9 cellular contexts compared by ENCODE assay signal in the genomic region with DNA sequence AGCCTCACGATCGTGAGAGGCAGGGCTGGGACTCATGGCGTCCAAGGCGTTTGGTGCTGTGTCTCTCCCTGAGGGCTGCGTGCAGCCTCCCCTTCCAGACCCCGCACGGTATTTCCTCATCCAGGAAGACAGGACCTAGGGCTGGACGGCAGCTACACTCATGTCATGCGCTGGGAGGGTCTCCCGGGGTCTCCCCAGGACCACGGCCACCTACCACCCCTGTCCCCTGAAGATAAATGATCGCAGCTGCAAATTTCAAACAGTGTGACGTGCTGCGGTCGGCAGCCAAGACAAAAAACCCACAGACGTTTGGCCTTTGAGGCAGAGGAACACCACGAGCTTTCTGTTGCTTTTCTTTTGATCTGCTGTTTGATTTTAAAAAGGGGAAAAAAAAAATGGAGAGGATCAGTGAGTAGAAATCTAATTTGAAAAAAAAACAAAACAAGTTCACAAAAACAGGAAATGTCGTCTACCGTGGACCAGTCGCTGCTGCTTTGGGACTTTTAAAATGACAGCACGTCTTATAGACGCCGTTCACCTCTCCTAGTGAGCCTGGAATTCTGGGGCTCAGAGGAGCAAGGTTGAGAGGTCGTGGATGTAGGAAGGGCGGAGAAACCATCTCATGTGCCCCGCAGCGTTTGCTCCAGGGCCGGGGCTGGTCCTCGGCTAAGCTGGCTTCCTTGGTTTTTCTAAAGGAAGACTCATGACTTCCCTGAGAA.
DNase-seq lines count a peak whose midpoint lies in the region; ATAC-seq and TF ChIP-seq lines count a peak whose summit lies in the region.
"Had no signal": no experiment of that assay in that cellular context is flagged by ENCODE, and none has a peak within 500 bp of the region (broad histone marks: within the 10 kb centered on the region; RNA-seq: fewer than 3 reads in every experiment).

No MANE protein-coding gene starts in this region.

- peaks cover 4% of the 10 kb centered on the region; the same call in 1 of the 2 replicates for H3K9me1 ChIP-seq in IMR-90 (ENCODE audit: insufficient read depth, low read length)

- WGBS in IMR-90 (ENCODE audit: extremely low coverage in 2 of 2, insufficient read length in 1 of 2), 2 experiments = 12% methylated on average over 8 of the region's 29 CpGs; no CpG with 5 or more reads in 1 of the 2 experiments

- H3K18ac ChIP-seq in IMR-90 (ENCODE audit: low read depth, low read length) = no peak overlapping the region

- no peaks in the 10 kb centered on the region for H3K9me3 ChIP-seq in BLaER1 treated with 17β-estradiol and CSF1 and Interleukin-3, amounts not matched to agents 10 nM and 100 nM (replicated peaks in 1 of 11)
- H3K9me3 ChIP-seq in IMR-90 (ENCODE audit: control insufficient read depth, insufficient read depth, low read length) (no peaks in the 10 kb centered on the region), right atrium auricular region (no peaks in the 10 kb centered on the region)
- H3K9me3 ChIP-seq: body of pancreas had no signal

- DNase-seq in IMR-90 = peak; percentile 47
- DNase-seq in activated T-helper 1 cell treated with anti-CD3 and anti-CD28 coated beads, Interleukin-2, amount 50 U/mL, for 16 hours (ENCODE audit: low read depth in 1 of 2, low spot score in 1 of 2) = peak; percentile 35 to 41
- DNase-seq in right atrium auricular region (ENCODE audit: low spot score) = no peak
- DNase-seq in stimulated activated CD4-positive, alpha-beta T cell treated with anti-CD3 and anti-CD28 coated beads, Interleukin-4, amount 100 ng/mL, for 24 hours = peak; percentile 59
- DNase-seq in NCI-H524 treated with DMSO at 0.1 percent for 48 hours (lab: John Stamatoyannopoulos, UW) = no peak

- no peaks in the 10 kb centered on the region for H3K79me1 ChIP-seq in IMR-90 (ENCODE audit: low read depth in 1 of 2, low read length in 2 of 2)

- POLR2A ChIA-PET in IMR-90 (lab: Charles Lee; ENCODE audit: unreplicated experiment) = no interaction called here

- H3K27me3 ChIP-seq in BLaER1 treated with 17β-estradiol and CSF1 and Interleukin-3, amounts not matched to agents 10 nM and 100 nM = no peaks in the 10 kb centered on the region
- peaks cover 13% of the 10 kb centered on the region for H3K27me3 ChIP-seq in IMR-90 (ENCODE audit: control insufficient read depth, insufficient read depth, low read length)
- H3K27me3 ChIP-seq in right atrium auricular region = no peaks in the 10 kb centered on the region
- H3K27me3 ChIP-seq: body of pancreas had no signal

- peak overlapping the region; percentile 78 to 92 (median 87) for H3K27ac ChIP-seq in BLaER1 treated with 17β-estradiol and CSF1 and Interleukin-3, amounts not matched to agents 10 nM and 100 nM
- no peak overlapping the region for H3K27ac ChIP-seq in IMR-90 (ENCODE audit: insufficient read depth, low read length)
- peak overlapping the region in 1 of 2 donors; percentile 40 for H3K27ac ChIP-seq in right atrium auricular region

- CTCF ChIA-PET in IMR-90 (lab: Yijun Ruan, JAX) = interaction anchor here (0.6 to 0.8 kb wide), 2 partner anchors 117 to 339 kb away, joined by 3 to 5 read pairs; no protein-coding TSS in a partner anchor

- no peak overlapping the region for H3K4ac ChIP-seq in IMR-90 (ENCODE audit: low read depth, low read length)

- peak overlapping the region; percentile 40; the same call in 1 of the 2 replicates for H3K23ac ChIP-seq in IMR-90 (ENCODE audit: low read depth, low read length)

- H4K91ac ChIP-seq in IMR-90 (ENCODE audit: insufficient read depth, low read depth, low read length) = no peak overlapping the region

- peak overlapping the region; percentile 45 to 67 (median 52) for H3K4me3 ChIP-seq in BLaER1 treated with 17β-estradiol and CSF1 and Interleukin-3, amounts not matched to agents 10 nM and 100 nM
- no peak overlapping the region for H3K4me3 ChIP-seq in IMR-90 (ENCODE audit: insufficient read depth, low read depth, low read length)
- H3K4me3 ChIP-seq in right atrium auricular region = peak overlapping the region; percentile 14 to 36
- H3K4me3 ChIP-seq: body of pancreas had no signal

- dilution Hi-C loops in IMR-90 (cut with HindIII; ENCODE audit: low sequenced_read_pairs, unreplicated experiment) = no loop called here

- in situ Hi-C loops in IMR-90 (cut with MboI; ENCODE audit: low sequenced_read_pairs) = no loop called here

- no peak for TF ChIP-seq POLR2A in IMR-90 (IDR thresholded peaks at IDR 0.05; ENCODE audit: low read depth, low read length)

- H3K9ac ChIP-seq in BLaER1 treated with 17β-estradiol and CSF1 and Interleukin-3, amounts not matched to agents 10 nM and 100 nM = peak overlapping the region; percentile 76 to 83 (median 79)
- H3K9ac ChIP-seq in IMR-90 (ENCODE audit: low read depth, low read length) = no peak overlapping the region

- H2BK20ac ChIP-seq in IMR-90 (ENCODE audit: low read depth, low read length) = no peak overlapping the region

- peak overlapping the region; percentile 79 for H2AFZ ChIP-seq in IMR-90 (replicated peaks; ENCODE audit: low read length, poor library complexity)

- ATAC-seq in IMR-90 (ENCODE audit: low read depth) = peak; percentile 64
- no peak for ATAC-seq in GM18520 (IDR thresholded peaks at IDR 0.05; ENCODE audit: unreplicated experiment)
- ATAC-seq in HG02973 (IDR thresholded peaks at IDR 0.05; ENCODE audit: unreplicated experiment) = no peak
- ATAC-seq: body of pancreas had no signal

- no peak overlapping the region for H2AK5ac ChIP-seq in IMR-90 (ENCODE audit: low read depth, low read length)

- H3K56ac ChIP-seq in IMR-90 (ENCODE audit: extremely low read depth, insufficient read depth, low read length) = no peak overlapping the region

- TF ChIP-seq CTCF in IMR-90 (conservative IDR thresholded peaks at IDR 0.05; ENCODE audit: low read depth, low read length) (no peak), right atrium auricular region (IDR thresholded peaks at IDR 0.05) (no peak)

- peaks cover 41 to 84% (median 68%) of the 10 kb centered on the region in 10 experiments for H3K4me1 ChIP-seq in BLaER1 treated with 17β-estradiol and CSF1 and Interleukin-3, amounts not matched to agents 10 nM and 100 nM
- H3K4me1 ChIP-seq in IMR-90 (ENCODE audit: control insufficient read depth, insufficient read depth, low read length) = peaks cover 3% of the 10 kb centered on the region; the same call in 1 of the 2 replicates
- peaks cover 0 to 20% of the 10 kb centered on the region in 2 donors for H3K4me1 ChIP-seq in right atrium auricular region
- H3K4me1 ChIP-seq: body of pancreas had no signal

- H2AK9ac ChIP-seq in IMR-90 (replicated peaks; ENCODE audit: low read depth, low read length, poor library complexity) = no peak overlapping the region

- no peak for TF ChIP-seq RAD21 in IMR-90 (IDR thresholded peaks at IDR 0.05; ENCODE audit: low read length)

- H4K20me1 ChIP-seq in BLaER1 treated with 17β-estradiol and CSF1 and Interleukin-3, amounts not matched to agents 10 nM and 100 nM = peaks cover 0 to 100% (median 68%) of the 10 kb centered on the region in 11 experiments; a peak in 19 of 22 replicates
- H4K20me1 ChIP-seq in IMR-90 (ENCODE audit: insufficient read depth, low read length) = no peaks in the 10 kb centered on the region

- H2BK15ac ChIP-seq in IMR-90 (ENCODE audit: low read depth, low read length) = no peak overlapping the region

- 0 out of 2 replicates have a peak overlapping the region, but pooled peaks have one; percentile 11 for H2BK120ac ChIP-seq in IMR-90 (ENCODE audit: low read depth, low read length)

- intact Hi-C loops in IMR-90 (cut with micrococcal nuclease) = no loop called here

- peak overlapping the region in 1 of 2 experiments; percentile 13; a peak in 2 of 4 replicates for H4K8ac ChIP-seq in IMR-90 (ENCODE audit: low read depth in 2 of 2, low read length in 2 of 2)

- H3K14ac ChIP-seq in IMR-90 (replicated peaks; ENCODE audit: low read depth, low read length) = no peak overlapping the region

- no peak overlapping the region for H4K5ac ChIP-seq in IMR-90 (ENCODE audit: low read depth, low read length)

- no TSS peak for BruUV-seq in IMR-90 (replicated peaks; lab: Mats Ljungman, UMichigan)

- no peak overlapping the region for H2BK5ac ChIP-seq in IMR-90 (ENCODE audit: low read depth, low read length, poor library complexity, severe bottlenecking)

- H3K4me2 ChIP-seq in BLaER1 treated with 17β-estradiol and CSF1 and Interleukin-3, amounts not matched to agents 10 nM and 100 nM = peak overlapping the region; percentile 87 to 99 (median 94)
- H3K4me2 ChIP-seq in IMR-90 (ENCODE audit: low read depth, low read length) = peak overlapping the region; percentile 56; the same call in 1 of the 2 replicates

- peaks cover 0 to 17% (median 4%) of the 10 kb centered on the region in 11 experiments; a peak in 9 of 22 replicates for H3K36me3 ChIP-seq in BLaER1 treated with 17β-estradiol and CSF1 and Interleukin-3, amounts not matched to agents 10 nM and 100 nM
- H3K36me3 ChIP-seq in IMR-90 (ENCODE audit: control insufficient read depth, insufficient read depth, low read length) (no peaks in the 10 kb centered on the region), right atrium auricular region (no peaks in the 10 kb centered on the region)

TF ChIP-seq in IMR-90, 13 proteins besides CTCF, POLR2A, EP300 and RAD21:
- TF ChIP-seq FOS (IDR thresholded peaks at IDR 0.05; ENCODE audit: low read depth, low read length) = no peak
- no peak for TF ChIP-seq RCOR1 (IDR thresholded peaks at IDR 0.05; ENCODE audit: insufficient replicate concordance, low read length)
- TF ChIP-seq ELK1 (IDR thresholded peaks at IDR 0.05; ENCODE audit: borderline replicate concordance, low read depth, low read length) = no peak
- TF ChIP-seq NFE2L2 (IDR thresholded peaks at IDR 0.05; ENCODE audit: low read depth, low read length) = no peak
- no peak for TF ChIP-seq SMC3 (IDR thresholded peaks at IDR 0.05; ENCODE audit: low read depth, low read length)
- TF ChIP-seq CEBPB (IDR thresholded peaks at IDR 0.05; ENCODE audit: low read depth, low read length) = no peak
- no peak for TF ChIP-seq MXI1 (IDR thresholded peaks at IDR 0.05; ENCODE audit: borderline replicate concordance, low read depth, low read length)
- no peak for TF ChIP-seq CHD1 (IDR thresholded peaks at IDR 0.05; ENCODE audit: low read depth, low read length)
- TF ChIP-seq RFX5 (IDR thresholded peaks at IDR 0.05; ENCODE audit: low read depth, low read length) = no peak
- no peak for TF ChIP-seq MAFK (IDR thresholded peaks at IDR 0.05; ENCODE audit: low read depth, low read length)
- TF ChIP-seq BHLHE40 (IDR thresholded peaks at IDR 0.05; ENCODE audit: low read depth, low read length) = no peak

Comparison
In these comparisons a context has a peak if more than half of its experiments do, and no peak if none do; other contexts are left out.
1. DNase-seq: peak in IMR-90 (single experiment), activated T-helper 1 cell treated with anti-CD3 and anti-CD28 coated beads, Interleukin-2, amount 50 U/mL, for 16 hours (2 of 2) and stimulated activated CD4-positive, alpha-beta T cell treated with anti-CD3 and anti-CD28 coated beads, Interleukin-4, amount 100 ng/mL, for 24 hours (single experiment); none in right atrium auricular region (single experiment) and NCI-H524 treated with DMSO at 0.1 percent for 48 hours (single experiment).